ENCODE assay signal across 17 cellular contexts in the genomic region with DNA sequence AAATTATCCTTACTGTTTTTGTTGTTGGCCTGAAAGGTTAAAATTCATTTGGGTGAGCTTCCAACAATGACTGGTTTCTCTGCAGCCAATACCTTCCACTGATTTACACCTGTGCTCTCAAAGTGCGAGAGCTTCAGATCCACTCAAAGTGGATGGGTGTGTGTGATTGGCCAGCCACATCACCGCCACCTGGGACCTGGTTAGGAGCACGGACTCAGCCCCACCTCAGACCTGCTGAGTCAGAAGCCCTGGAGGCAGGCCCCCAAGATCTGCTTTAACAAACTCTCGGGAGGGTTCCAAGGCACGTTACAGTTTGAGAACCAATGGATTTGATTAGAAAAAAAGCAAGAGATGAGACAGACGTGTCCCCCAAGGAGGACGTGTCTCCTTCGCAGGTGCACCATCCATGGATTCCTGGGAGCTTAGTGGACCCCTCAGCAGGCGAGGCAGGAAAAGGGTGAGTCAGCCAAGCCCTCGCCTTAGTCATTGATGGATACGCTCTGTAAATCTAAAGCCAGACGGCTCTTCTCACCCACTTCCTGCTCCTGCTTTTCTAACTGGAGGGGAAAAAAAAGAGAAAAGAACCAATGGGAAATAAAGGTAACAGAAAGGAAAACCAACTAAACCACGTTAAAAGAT. TPM values are rescaled to one million over a fixed set of nuclear protein-coding genes. Genes with fewer than 3 reads are reported as not detected.
DNase-seq lines count a peak whose midpoint lies in the region; ATAC-seq and TF ChIP-seq lines count a peak whose summit lies in the region.
"Had no signal": no experiment of that assay in that cellular context is flagged by ENCODE, and none has a peak within 500 bp of the region (broad histone marks: within the 10 kb centered on the region; RNA-seq: fewer than 3 reads in every experiment).

No MANE protein-coding gene starts in this region.

- H3K27me3 ChIP-seq in MG63 (no peaks in the 10 kb centered on the region), prostate gland (replicated peaks; ENCODE audit: insufficient read depth) (no peaks in the 10 kb centered on the region), left lung (peaks cover 0 to 8% of the 10 kb centered on the region in 2 donors)
- H3K27me3 ChIP-seq: ovary had no signal

- no peak for TF ChIP-seq CTCF in coronary artery (IDR thresholded peaks at IDR 0.05)
- TF ChIP-seq CTCF in prostate gland (IDR thresholded peaks at IDR 0.05): no peak
- no peak for TF ChIP-seq CTCF in left lung (IDR thresholded peaks at IDR 0.05)

- H3K36me3 ChIP-seq in MG63 (no peaks in the 10 kb centered on the region), prostate gland (no peaks in the 10 kb centered on the region), left lung (no peaks in the 10 kb centered on the region)
- H3K36me3 ChIP-seq: ovary had no signal

- H3K27ac ChIP-seq in coronary artery (no peak overlapping the region), prostate gland (no peak overlapping the region), left lung (no peak overlapping the region)
- H3K27ac ChIP-seq: ovary had no signal

- no peaks in the 10 kb centered on the region for H3K4me1 ChIP-seq in prostate gland (replicated peaks)
- H3K4me1 ChIP-seq in left lung: no peaks in the 10 kb centered on the region

- H3K9me3 ChIP-seq in MG63 (no peaks in the 10 kb centered on the region), prostate gland (no peaks in the 10 kb centered on the region), left lung (peaks cover 0 to 9% of the 10 kb centered on the region in 2 donors)
- H3K9me3 ChIP-seq: ovary had no signal

- ATAC-seq in HG02759 (IDR thresholded peaks at IDR 0.05; ENCODE audit: unreplicated experiment): no peak
- no peak for ATAC-seq in left lung
- ATAC-seq: activated CD8-positive, alpha-beta memory T cell treated with anti-CD3 and anti-CD28 coated beads, Interleukin-2, amount 10 ng/mL, durations not matched to agents 7 days and 5 days; activated T-helper 17 cell treated with anti-CD3 and anti-CD28 coated beads, Interleukin-2, amount 50 U/mL, for 72 hours; left ventricle myocardium superior had no signal

- intact Hi-C loops in prostate gland (cut with DNase I): no loop called here
- intact Hi-C loops in left lung (cut with DNase I): no loop called here

- H3K4me3 ChIP-seq in MG63 (no peak overlapping the region), coronary artery (no peak overlapping the region), prostate gland (no peak overlapping the region), left lung (no peak overlapping the region)
- H3K4me3 ChIP-seq: ovary had no signal

- no peak for TF ChIP-seq POLR2A in prostate gland (IDR thresholded peaks at IDR 0.05)

- WGBS in prostate gland: 56% methylated on average over 13 of the region's 13 CpGs

- peak; percentile 20 for DNase-seq in COLO668 (lab: John Stamatoyannopoulos, UW; ENCODE audit: unreplicated experiment)
- peak; percentile 53 for DNase-seq in MG63
- DNase-seq in coronary artery (ENCODE audit: low spot score): peak; percentile 36
- peak; percentile 70 for DNase-seq in left kidney (ENCODE audit: low read depth, low spot score)
- no peak for DNase-seq in prostate gland (ENCODE audit: low spot score)
- no peak for DNase-seq in NCI-H446 (lab: John Stamatoyannopoulos, UW)
- DNase-seq in left lung: no peak
- DNase-seq: activated CD4-positive, alpha-beta T cell treated with anti-CD3 and anti-CD28 coated beads for 4 hours; activated CD8-positive, alpha-beta memory T cell treated with anti-CD3 and anti-CD28 coated beads, Interleukin-2, amount 10 ng/mL, durations not matched to agents 7 days and 5 days; CD4-positive, alpha-beta memory T cell; left ventricle myocardium superior; NCI-H2107; NCI-H526; ovary; stimulated activated CD4-positive, alpha-beta T cell treated with anti-CD3 and anti-CD28 coated beads, Interleukin-2, amount 100 ng/mL, for 48 hours had no signal

RNA-seq across cellular contexts. Expression of a gene that starts 24.5 kb away (rescaled TPM):
- not detected in 2 replicates for total RNA-seq in MG63 (2014; rRNA removed; shearing (Covaris generic); ENCODE audit: low replicate concordance)
- 10 to 100 TPM in 1 of 2 donors, 1 to 10 TPM in 1; 1.5 to 11.8 TPM for total RNA-seq in prostate gland
- under 1 TPM; 0.82 to 0.92 TPM for total RNA-seq in left lung
- total RNA-seq: activated CD8-positive, alpha-beta memory T cell treated with anti-CD3 and anti-CD28 coated beads, Interleukin-2, amount 10 ng/mL, durations not matched to agents 7 days and 5 days; activated T-helper 17 cell treated with anti-CD3 and anti-CD28 coated beads, Interleukin-2, amount 50 U/mL, for 72 hours; CD4-positive, alpha-beta memory T cell had no signal

Comparison
In these comparisons a context has a peak if more than half of its experiments do, and no peak if none do; other contexts are left out.
1. DNase-seq: peak in COLO668 (single experiment), MG63 (single experiment), coronary artery (single experiment) and left kidney (single experiment); none in prostate gland (single experiment), NCI-H446 (0 of 2) and left lung (0 of 2).